Comparison of ENCODE assay signal across 7 cellular contexts in the genomic region with DNA sequence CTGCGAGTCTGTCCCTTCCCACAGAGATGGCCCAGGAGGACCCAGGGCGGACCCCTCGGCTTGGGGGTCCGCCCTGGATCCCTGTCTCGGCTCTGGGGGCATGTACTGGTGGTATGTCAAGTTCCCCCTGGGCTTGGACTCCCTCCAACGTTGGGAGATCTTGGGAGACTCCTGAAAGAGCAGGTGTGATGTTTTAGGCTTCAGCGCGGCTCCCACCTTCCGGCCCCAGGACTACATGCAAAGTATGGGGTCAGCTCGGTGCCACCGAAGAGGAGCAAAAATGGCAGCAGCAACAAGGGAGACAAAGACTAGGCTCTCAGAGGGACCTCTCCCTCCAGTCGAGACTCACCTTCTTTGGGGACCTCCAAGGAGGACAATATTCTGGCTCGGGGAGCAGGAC. TPM values are rescaled to one million over a fixed set of nuclear protein-coding genes. Genes with fewer than 3 reads are reported as not detected.
A peak's percentile ranks its signal among the peaks of the same experiment; 100 is the strongest.
DNase-seq lines count a peak whose midpoint lies in the region; ATAC-seq and TF ChIP-seq lines count a peak whose summit lies in the region.
"Had no signal": no experiment of that assay in that cellular context is flagged by ENCODE, and none has a peak within 500 bp of the region (broad histone marks: within the 10 kb centered on the region; RNA-seq: fewer than 3 reads in every experiment).

No MANE protein-coding gene starts in this region.

- H3K27me3 ChIP-seq in DND-41 (ENCODE audit: insufficient read depth, low read length, poor library complexity) = no peaks in the 10 kb centered on the region

- peak overlapping the region; percentile 83 for H3K4me2 ChIP-seq in DND-41 (ENCODE audit: insufficient read depth, low read length)

- no peaks in the 10 kb centered on the region for H4K20me1 ChIP-seq in DND-41 (ENCODE audit: insufficient read depth, low read length)

- POLR2A ChIA-PET in naive thymus-derived CD8-positive, alpha-beta T cell (lab: Charles Lee) = interaction anchor here (1.3 to 2.8 kb wide), 6 partner anchors 9 to 69 kb away, joined by 3 to 16 read pairs (median 7); a partner anchor contains a TSS

- H3K4me3 ChIP-seq in DND-41 (ENCODE audit: low read depth in 1 of 2, low read length in 2 of 2) = peak overlapping the region in 1 of 2 experiments; percentile 73; a peak in 3 of 4 replicates

- no peak for TF ChIP-seq CTCF in DND-41 (IDR thresholded peaks at IDR 0.05; ENCODE audit: borderline replicate concordance, extremely low read depth, low read length, poor library complexity, severe bottlenecking)

- peaks cover 28% of the 10 kb centered on the region for H3K4me1 ChIP-seq in DND-41 (ENCODE audit: insufficient read depth, low read length)

- no peaks in the 10 kb centered on the region for H3K9me3 Mint-ChIP-seq in activated naive CD4-positive, alpha-beta T cell treated with anti-CD3 and anti-CD28 coated beads, Interleukin-2, amount 50 U/mL, for 72 hours
- H3K9me3 Mint-ChIP-seq in naive thymus-derived CD8-positive, alpha-beta T cell = peaks cover 0 to 2% (median 0%) of the 10 kb centered on the region in 9 donors

- H3K9me3 ChIP-seq in DND-41 (ENCODE audit: insufficient read depth, low read length, severe bottlenecking) = no peaks in the 10 kb centered on the region

- peaks cover 10 to 28% (median 19%) of the 10 kb centered on the region in 4 donors for H3K4me1 Mint-ChIP-seq in naive thymus-derived CD8-positive, alpha-beta T cell

- ATAC-seq in DND-41 (ENCODE audit: insufficient read depth, low read depth) (no peak), HG03159 (IDR thresholded peaks at IDR 0.05; ENCODE audit: unreplicated experiment) (no peak), GM18907 (IDR thresholded peaks at IDR 0.05; ENCODE audit: unreplicated experiment) (no peak)
- no peak for ATAC-seq in activated naive CD4-positive, alpha-beta T cell treated with anti-CD3 and anti-CD28 coated beads, Interleukin-2, amount 50 U/mL, for 72 hours
- no peak for ATAC-seq in naive thymus-derived CD8-positive, alpha-beta T cell

- H3K79me2 ChIP-seq in DND-41 (ENCODE audit: insufficient read depth, low read length) = peaks cover 14% of the 10 kb centered on the region

- peak overlapping the region; percentile 84 to 94 for H3K27ac Mint-ChIP-seq in activated naive CD4-positive, alpha-beta T cell treated with anti-CD3 and anti-CD28 coated beads, Interleukin-2, amount 50 U/mL, for 72 hours
- H3K27ac Mint-ChIP-seq in naive thymus-derived CD8-positive, alpha-beta T cell = peak overlapping the region in 4 of 10 donors; percentile 53 to 75 (median 68)

- peak overlapping the region; percentile 86 for H3K9ac ChIP-seq in DND-41 (ENCODE audit: low read depth, low read length)

- H2AFZ ChIP-seq in DND-41 (ENCODE audit: low read depth, low read length) = no peak overlapping the region

- H3K4me3 Mint-ChIP-seq in naive thymus-derived CD8-positive, alpha-beta T cell = peak overlapping the region; percentile 23 to 96 (median 82)

- peak overlapping the region; percentile 91 for H3K27ac ChIP-seq in DND-41 (ENCODE audit: low read length)

- DNase-seq in DND-41 = no peak
- DNase-seq in activated naive CD4-positive, alpha-beta T cell treated with anti-CD3 and anti-CD28 coated beads, Interleukin-2, amount 50 U/mL, for 72 hours (ENCODE audit: low spot score in 2 of 2) = no peak
- no peak for DNase-seq in naive thymus-derived CD8-positive, alpha-beta T cell
- no peak for DNase-seq in NCI-H774 (lab: John Stamatoyannopoulos, UW)
- DNase-seq: NCI-H446 treated with DMSO at 0.1 percent for 48 hours had no signal

- H3K36me3 ChIP-seq in DND-41 (ENCODE audit: insufficient read depth, low read length) = no peaks in the 10 kb centered on the region

- H3K36me3 Mint-ChIP-seq in activated naive CD4-positive, alpha-beta T cell treated with anti-CD3 and anti-CD28 coated beads, Interleukin-2, amount 50 U/mL, for 72 hours = peaks cover 6 to 19% of the 10 kb centered on the region in 2 donors
- H3K36me3 Mint-ChIP-seq in naive thymus-derived CD8-positive, alpha-beta T cell = no peaks in the 10 kb centered on the region

- no peaks in the 10 kb centered on the region for H3K27me3 Mint-ChIP-seq in naive thymus-derived CD8-positive, alpha-beta T cell

RNA-seq across cellular contexts. Expression of a gene that starts 4.2 kb away (rescaled TPM):
- total RNA-seq in activated naive CD4-positive, alpha-beta T cell treated with anti-CD3 and anti-CD28 coated beads, Interleukin-2, amount 50 U/mL, for 72 hours = 1 to 10 TPM; 1.1 to 1.4 TPM
- 1 to 10 TPM; 2.1 to 2.4 TPM for total RNA-seq in naive thymus-derived CD8-positive, alpha-beta T cell
- polyA plus RNA-seq in naive thymus-derived CD8-positive, alpha-beta T cell = under 1 TPM; 0.28 to 0.77 (median 0.49) TPM

RNA-seq across cellular contexts. Expression of a gene that starts 19.5 kb away (rescaled TPM):
- total RNA-seq in activated naive CD4-positive, alpha-beta T cell treated with anti-CD3 and anti-CD28 coated beads, Interleukin-2, amount 50 U/mL, for 72 hours = not detected
- total RNA-seq in naive thymus-derived CD8-positive, alpha-beta T cell = not detected
- 1 to 10 TPM in 1 of 3 donors, under 1 TPM in 2; 0.17 to 1.8 (median 0.17) TPM for polyA plus RNA-seq in naive thymus-derived CD8-positive, alpha-beta T cell

RNA-seq across cellular contexts. Expression of a gene that starts 25.1 kb away (rescaled TPM):
- under 1 TPM; 0.19 to 0.66 TPM for total RNA-seq in activated naive CD4-positive, alpha-beta T cell treated with anti-CD3 and anti-CD28 coated beads, Interleukin-2, amount 50 U/mL, for 72 hours
- under 1 TPM in 1 of 2 experiments, not detected in 1; 0.25 TPM for total RNA-seq in naive thymus-derived CD8-positive, alpha-beta T cell
- under 1 TPM in 2 of 3 donors, not detected in 1; 0.10 to 0.26 TPM for polyA plus RNA-seq in naive thymus-derived CD8-positive, alpha-beta T cell

RNA-seq across cellular contexts. Expression of a gene that starts 31.4 kb away (rescaled TPM):
- not detected for total RNA-seq in activated naive CD4-positive, alpha-beta T cell treated with anti-CD3 and anti-CD28 coated beads, Interleukin-2, amount 50 U/mL, for 72 hours
- not detected for total RNA-seq in naive thymus-derived CD8-positive, alpha-beta T cell
- polyA plus RNA-seq in naive thymus-derived CD8-positive, alpha-beta T cell = not detected

RNA-seq across cellular contexts. Expression of a gene that starts 37.2 kb away (rescaled TPM):
- under 1 TPM in 1 of 2 donors, not detected in 1; 0.41 TPM for total RNA-seq in activated naive CD4-positive, alpha-beta T cell treated with anti-CD3 and anti-CD28 coated beads, Interleukin-2, amount 50 U/mL, for 72 hours
- total RNA-seq in naive thymus-derived CD8-positive, alpha-beta T cell = not detected
- not detected for polyA plus RNA-seq in naive thymus-derived CD8-positive, alpha-beta T cell
